Comparison of ENCODE assay signal across 9 cellular contexts in the genomic region with DNA sequence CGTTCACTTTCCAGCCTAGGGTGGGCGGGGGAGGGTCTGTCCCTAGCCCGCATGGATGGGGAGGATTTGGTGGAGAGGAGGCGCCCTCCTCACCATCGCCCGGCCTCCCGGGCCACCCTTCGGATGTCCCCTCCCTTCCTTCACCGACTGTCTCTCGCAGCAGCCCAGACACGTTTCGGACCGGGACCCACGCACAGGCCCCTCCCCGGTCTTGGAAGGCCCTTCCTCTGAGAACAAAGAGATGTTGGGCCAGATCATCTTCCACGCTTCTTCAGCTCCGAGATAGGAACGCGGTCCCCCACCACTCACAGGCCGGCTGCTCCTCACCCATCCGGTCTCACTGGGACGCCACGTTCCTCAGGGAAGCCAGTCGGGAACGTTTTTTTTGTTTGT. TPM values are rescaled to one million over a fixed set of nuclear protein-coding genes. Genes with fewer than 3 reads are reported as not detected.
DNase-seq lines count a peak whose midpoint lies in the region; ATAC-seq, FAIRE-seq and TF ChIP-seq lines count a peak whose summit lies in the region.
"Had no signal": no experiment of that assay in that cellular context is flagged by ENCODE, and none has a peak within 500 bp of the region (broad histone marks: within the 10 kb centered on the region; RNA-seq: fewer than 3 reads in every experiment).

No MANE protein-coding gene starts in this region.

- H2AFZ ChIP-seq in SK-N-SH (ENCODE audit: low read depth) (no peak overlapping the region), HepG2 (ENCODE audit: low read length) (no peak overlapping the region)

- no peak for ATAC-seq in SK-N-SH treated with all-trans-retinoic acid at 6 μM for 48 hours
- ATAC-seq in HepG2 = no peak
- ATAC-seq in GM18519 (IDR thresholded peaks at IDR 0.05; ENCODE audit: low FRiP score, unreplicated experiment) = no peak

- no peak for DNase-seq in SK-N-SH
- DNase-seq in chondrocyte (ENCODE audit: low spot score) = peak; percentile 70
- no peak for DNase-seq in HepG2 (ENCODE audit: low spot score)
- DNase-seq in testis = no peak
- DNase-seq in D341Med (ENCODE audit: low spot score) = no peak
- DNase-seq in GM19240 (ENCODE audit: insufficient read length, low spot score) = no peak

- H3K4me1 ChIP-seq in SK-N-SH (ENCODE audit: control insufficient read depth in 1 of 2, insufficient read depth in 2 of 2, low read depth in 1 of 2, low read length in 1 of 2) (peaks cover 12 to 50% of the 10 kb centered on the region in 2 experiments), HepG2 (ENCODE audit: insufficient read depth, low read length) (peaks cover 37% of the 10 kb centered on the region), testis (peaks cover 42% of the 10 kb centered on the region)

- in situ Hi-C loops in HepG2 (cut with HindIII; ENCODE audit: extremely low pct_ligation_motif_present, low pct_unique_long_range_greater_than_20kb) = loop anchor here (5.0 kb wide), 1 partner anchor 99 kb away; no protein-coding TSS in a partner anchor

- CTCF ChIA-PET in SK-N-SH (lab: Yijun Ruan, JAX) = interaction anchor here (1.2 to 10.3 kb wide), 3 partner anchors 44 to 180 kb away, joined by 4 to 219 read pairs (median 8); no protein-coding TSS in a partner anchor
- CTCF ChIA-PET in HepG2 (lab: Yijun Ruan, JAX; ENCODE audit: low intra/inter-chr PET ratio, low total read pairs) = no interaction called here

- H3K4me3 Mint-ChIP-seq in chondrocyte (ENCODE audit: unreplicated experiment) = no peak overlapping the region

- BruUV-seq in HepG2 (replicated peaks; lab: Mats Ljungman, UMichigan) = no TSS peak

- H3K27ac ChIP-seq in SK-N-SH (ENCODE audit: low read depth in 2 of 2, low read length in 1 of 2) (peak overlapping the region in 1 of 2 experiments; percentile 77; a peak in 1 of 4 replicates), HepG2 (ENCODE audit: extremely low read length, insufficient read depth, low read length) (no peak overlapping the region), testis (peak overlapping the region; percentile 26 to 83)

- no peak for FAIRE-seq in HepG2 (lab: Jason Lieb, UNC)
- FAIRE-seq: endometrium had no signal

- H3K9me2 ChIP-seq in SK-N-SH = no peaks in the 10 kb centered on the region

- POLR2A ChIA-PET in SK-N-SH (lab: Yijun Ruan, JAX) = no interaction called here
- POLR2A ChIA-PET in HepG2 (lab: Yijun Ruan, JAX) = no interaction called here

- H3F3A ChIP-seq in SK-N-SH (replicated peaks; ENCODE audit: insufficient read depth) = no peaks in the 10 kb centered on the region

- H3K27ac Mint-ChIP-seq in chondrocyte (ENCODE audit: unreplicated experiment) = peak overlapping the region; percentile 28

- TF ChIP-seq EP300 in SK-N-SH (IDR thresholded peaks at IDR 0.05; ENCODE audit: borderline replicate concordance in 1 of 2, low read depth in 1 of 2, low read length in 1 of 2) = no peak
- TF ChIP-seq EP300 in HepG2 (IDR thresholded peaks at IDR 0.05; ENCODE audit: low read depth in 2 of 2, low read length in 2 of 2) = no peak
- no peak for TF ChIP-seq EP300 in HepG2 (CRISPR knock-in tag; IDR thresholded peaks at IDR 0.05; ENCODE audit: borderline replicate concordance)

- H3K4me2 ChIP-seq in SK-N-SH = peak overlapping the region; percentile 91; the same call in 1 of the 2 replicates
- peak overlapping the region; percentile 99; the same call in 1 of the 2 replicates for H3K4me2 ChIP-seq in HepG2 (ENCODE audit: low read depth, low read length)

- H3K9ac ChIP-seq in SK-N-SH (no peak overlapping the region), HepG2 (ENCODE audit: insufficient read depth, low read depth, low read length) (0 out of 2 replicates have a peak overlapping the region, but pooled peaks have one; percentile 84)

- H3K4me1 Mint-ChIP-seq in chondrocyte (ENCODE audit: low read depth) = peaks cover 39% of the 10 kb centered on the region

- no peaks in the 10 kb centered on the region for H3K9me3 Mint-ChIP-seq in chondrocyte (ENCODE audit: low read depth)

- H3K27me3 Mint-ChIP-seq in chondrocyte (ENCODE audit: low read depth) = no peaks in the 10 kb centered on the region

- TF ChIP-seq RAD21 in SK-N-SH (IDR thresholded peaks at IDR 0.05; ENCODE audit: low read length) (no peak), HepG2 (CRISPR knock-in tag; IDR thresholded peaks at IDR 0.05) (no peak)

- H3K9me3 ChIP-seq in SK-N-SH (no peaks in the 10 kb centered on the region), HepG2 (ENCODE audit: low read length) (no peaks in the 10 kb centered on the region), testis (no peaks in the 10 kb centered on the region)

- H3K36me3 ChIP-seq in SK-N-SH (replicated peaks in 1 of 2; ENCODE audit: control insufficient read depth in 1 of 2, insufficient read depth in 2 of 2, low read length in 1 of 2) (peaks cover 0 to 36% of the 10 kb centered on the region in 2 experiments), HepG2 (replicated peaks in 1 of 2; ENCODE audit: control insufficient read depth in 1 of 2, insufficient read depth in 2 of 2, low read length in 2 of 2) (peaks cover 8 to 18% of the 10 kb centered on the region in 2 experiments; a peak in 4 of 5 replicates), testis (ENCODE audit: low read depth, missing control alignments) (no peaks in the 10 kb centered on the region)

- TF ChIP-seq CTCF in SK-N-SH (IDR thresholded peaks at IDR 0.05) = no peak
- no peak for TF ChIP-seq CTCF in chondrocyte (IDR thresholded peaks at IDR 0.05)
- TF ChIP-seq CTCF in HepG2 (CRISPR knock-in tag; IDR thresholded peaks at IDR 0.05) = no peak
- no peak for TF ChIP-seq CTCF in testis (IDR thresholded peaks at IDR 0.05)

- H4K20me1 ChIP-seq in SK-N-SH (ENCODE audit: insufficient read depth) (peaks cover 10% of the 10 kb centered on the region; the same call in 1 of the 2 replicates), HepG2 (ENCODE audit: insufficient read depth, low read length) (peaks cover 4% of the 10 kb centered on the region)

- intact Hi-C loops in HepG2 (cut with micrococcal nuclease; ENCODE audit: unreplicated experiment) = no loop called here
- intact Hi-C loops in testis (cut with DNase I; ENCODE audit: low total_unique reads) = no loop called here

- H3K4me3 ChIP-seq in SK-N-SH (ENCODE audit: low read depth in 2 of 2, low read length in 1 of 2) (no peak overlapping the region), HepG2 (replicated peaks in 1 of 3; ENCODE audit: insufficient read depth in 1 of 3, low read depth in 2 of 3, low read length in 3 of 3) (peak overlapping the region in 1 of 3 experiments; percentile 96; a peak in 1 of 6 replicates), testis (peak overlapping the region; percentile 66 to 76)

- H3K79me2 ChIP-seq in SK-N-SH (ENCODE audit: insufficient read depth) = peaks cover 43% of the 10 kb centered on the region
- peaks cover 22% of the 10 kb centered on the region for H3K79me2 ChIP-seq in HepG2 (ENCODE audit: insufficient read depth, low read length)

- no peak; a peak in 2 of 4 replicates for TF ChIP-seq POLR2A in HepG2 (IDR thresholded peaks at IDR 0.05; ENCODE audit: insufficient read depth in 1 of 2, low read depth in 2 of 2, low read length in 2 of 2)
- TF ChIP-seq POLR2A in testis (IDR thresholded peaks at IDR 0.05) = no peak

- peaks cover 13% of the 10 kb centered on the region for H3K36me3 Mint-ChIP-seq in chondrocyte (ENCODE audit: low read depth)

- H3K27me3 ChIP-seq in SK-N-SH (ENCODE audit: insufficient read depth) (no peaks in the 10 kb centered on the region), HepG2 (ENCODE audit: control insufficient read depth in 1 of 2, insufficient read depth in 2 of 2, low read length in 2 of 2) (no peaks in the 10 kb centered on the region; a peak in 1 of 5 replicates), testis (no peaks in the 10 kb centered on the region)

- 89% methylated on average over 19 of the region's 25 CpGs for WGBS in SK-N-SH (ENCODE audit: low lambda C conversion rate)
- 90% methylated on average over 23 of the region's 25 CpGs for WGBS in HepG2 (ENCODE audit: low lambda C conversion rate)
- WGBS in testis, 2 donors = 14 to 23% methylated on average over 24 to 25 of the region's 25 CpGs

RNA-seq across cellular contexts. Expression of gene DPM2, which starts 0.6 kb away (rescaled TPM):
- polyA plus RNA-seq in SK-N-SH (2012; rRNA removed) (106 and 117 TPM in 2 replicates), HepG2 (2011; rRNA removed) (35.3 and 38.6 TPM in 2 replicates), testis (ENCODE audit: insufficient read depth, low read depth, low replicate concordance) (46.6 TPM)
- polyA plus RNA-seq in SK-N-SH (2012; cell fraction: cytosol; rRNA removed) = 54.1 and 69.2 TPM in 2 replicates
- polyA plus RNA-seq in SK-N-SH (2012; cell fraction: nucleus; rRNA removed) = 90.7 and 100 TPM in 2 replicates
- total RNA-seq in chondrocyte (26.3 to 28.9 TPM (median 27.8 TPM) in 3 replicates), HepG2 (2016; rRNA removed; fragmentation: Illumina TruSeq; extraction: Trizol) (17.5 and 24.8 TPM in 2 replicates), testis (10 to 100 TPM; 33.5 to 36.4 TPM)
- total RNA-seq in HepG2 (2016; cell fraction: cytosol; rRNA removed; fragmentation: Illumina TruSeq; extraction: Trizol; ENCODE audit: low read depth) = 20.0 and 27.3 TPM in 2 replicates
- 14.9 and 23.0 TPM in 2 replicates for total RNA-seq in HepG2 (2016; cell fraction: insoluble cytoplasmic fraction; rRNA removed; fragmentation: Illumina TruSeq; extraction: Trizol)
- 31.4 and 35.9 TPM in 2 replicates for total RNA-seq in HepG2 (2016; cell fraction: membrane; rRNA removed; fragmentation: Illumina TruSeq; extraction: Trizol)
- 18.6 and 22.0 TPM in 2 replicates for total RNA-seq in HepG2 (2016; cell fraction: nucleus; rRNA removed; fragmentation: Illumina TruSeq; extraction: Trizol)
- 30.5 and 35.2 TPM in 2 replicates for polyA plus RNA-seq in HepG2 (2011; cell fraction: cytosol; rRNA removed)
- polyA plus RNA-seq in HepG2 (2011; cell fraction: nucleus; rRNA removed) = 36.6 and 37.4 TPM in 2 replicates
- polyA plus RNA-seq in HepG2 (2012) = 21.4 and 25.3 TPM in 2 replicates
- 32.5 and 40.9 TPM in 2 replicates for polyA plus RNA-seq in HepG2 (2016; cell fraction: cytosol; fragmentation: Illumina TruSeq; extraction: Trizol; ENCODE audit: low read depth)
- 30.7 and 34.8 TPM in 2 replicates for polyA plus RNA-seq in HepG2 (2016; cell fraction: insoluble cytoplasmic fraction; fragmentation: Illumina TruSeq; extraction: Trizol; ENCODE audit: low read depth)
- polyA plus RNA-seq in HepG2 (2016; cell fraction: membrane; fragmentation: Illumina TruSeq; extraction: Trizol; ENCODE audit: low read depth) = 49.8 and 53.8 TPM in 2 replicates
- polyA plus RNA-seq in HepG2 (2016; cell fraction: nucleus; fragmentation: Illumina TruSeq; extraction: Trizol; ENCODE audit: insufficient read depth, low read depth) = 49.9 and 52.5 TPM in 2 replicates
- 68.5 and 193 TPM in 2 replicates for polyA minus RNA-seq in HepG2 (2011; rRNA and poly(A)+ RNA removed; ENCODE audit: low replicate concordance)
- polyA minus RNA-seq in HepG2 (2011; cell fraction: cytosol; rRNA and poly(A)+ RNA removed) = 12.9 and 15.4 TPM in 2 replicates
- 34.8 and 35.4 TPM in 2 replicates for polyA minus RNA-seq in HepG2 (2011; cell fraction: nucleus; rRNA and poly(A)+ RNA removed)

RNA-seq across cellular contexts. Expression of gene PIP5KL1, which starts 7.7 kb away (rescaled TPM):
- polyA plus RNA-seq in SK-N-SH (2012; rRNA removed) (4.0 and 6.1 TPM in 2 replicates), HepG2 (2011; rRNA removed) (0.44 and 0.49 TPM in 2 replicates), testis (ENCODE audit: insufficient read depth, low read depth, low replicate concordance) (3.9 TPM)
- 1.7 and 2.5 TPM in 2 replicates for polyA plus RNA-seq in SK-N-SH (2012; cell fraction: cytosol; rRNA removed)
- 40.1 and 41.3 TPM in 2 replicates for polyA plus RNA-seq in SK-N-SH (2012; cell fraction: nucleus; rRNA removed)
- total RNA-seq in chondrocyte (1.4 to 4.3 TPM (median 2.7 TPM) in 3 replicates), HepG2 (2016; rRNA removed; fragmentation: Illumina TruSeq; extraction: Trizol) (0.20 TPM in 1 of 2 replicates, not detected in the other), testis (10 to 100 TPM in 1 of 2 donors, 1 to 10 TPM in 1; 8.4 to 10.2 TPM)
- 0.51 TPM in 1 of 2 replicates, not detected in the other for total RNA-seq in HepG2 (2016; cell fraction: cytosol; rRNA removed; fragmentation: Illumina TruSeq; extraction: Trizol; ENCODE audit: low read depth)
- 0.15 TPM in 1 of 2 replicates, not detected in the other for total RNA-seq in HepG2 (2016; cell fraction: insoluble cytoplasmic fraction; rRNA removed; fragmentation: Illumina TruSeq; extraction: Trizol)
- not detected in 2 replicates for total RNA-seq in HepG2 (2016; cell fraction: membrane; rRNA removed; fragmentation: Illumina TruSeq; extraction: Trizol)
- total RNA-seq in HepG2 (2016; cell fraction: nucleus; rRNA removed; fragmentation: Illumina TruSeq; extraction: Trizol) = 0.56 TPM in 1 of 2 replicates, not detected in the other
- 0.17 and 0.32 TPM in 2 replicates for polyA plus RNA-seq in HepG2 (2011; cell fraction: cytosol; rRNA removed)
- polyA plus RNA-seq in HepG2 (2011; cell fraction: nucleus; rRNA removed) = 5.3 and 9.9 TPM in 2 replicates
- 0.32 and 0.67 TPM in 2 replicates for polyA plus RNA-seq in HepG2 (2012)
- 0.24 TPM in 1 of 2 replicates, not detected in the other for polyA plus RNA-seq in HepG2 (2016; cell fraction: cytosol; fragmentation: Illumina TruSeq; extraction: Trizol; ENCODE audit: low read depth)
- polyA plus RNA-seq in HepG2 (2016; cell fraction: insoluble cytoplasmic fraction; fragmentation: Illumina TruSeq; extraction: Trizol; ENCODE audit: low read depth) = not detected in 2 replicates
- not detected in 2 replicates for polyA plus RNA-seq in HepG2 (2016; cell fraction: membrane; fragmentation: Illumina TruSeq; extraction: Trizol; ENCODE audit: low read depth)
- 1.1 TPM in 1 of 2 replicates, not detected in the other for polyA plus RNA-seq in HepG2 (2016; cell fraction: nucleus; fragmentation: Illumina TruSeq; extraction: Trizol; ENCODE audit: insufficient read depth, low read depth)
- 0.72 and 1.4 TPM in 2 replicates for polyA minus RNA-seq in HepG2 (2011; rRNA and poly(A)+ RNA removed; ENCODE audit: low replicate concordance)
- 0.88 TPM in 1 of 2 replicates, not detected in the other for polyA minus RNA-seq in HepG2 (2011; cell fraction: cytosol; rRNA and poly(A)+ RNA removed)
- 1.3 and 2.2 TPM in 2 replicates for polyA minus RNA-seq in HepG2 (2011; cell fraction: nucleus; rRNA and poly(A)+ RNA removed)

RNA-seq across cellular contexts. Expression of gene ST6GALNAC4, which starts 21.5 kb away (rescaled TPM):
- polyA plus RNA-seq in SK-N-SH (2012; rRNA removed) = 28.4 and 30.2 TPM in 2 replicates
- polyA plus RNA-seq in SK-N-SH (2012; cell fraction: cytosol; rRNA removed) = 11.0 and 21.1 TPM in 2 replicates
- 29.1 and 30.8 TPM in 2 replicates for polyA plus RNA-seq in SK-N-SH (2012; cell fraction: nucleus; rRNA removed)
- 22.2 to 25.5 TPM (median 24.4 TPM) in 3 replicates for total RNA-seq in chondrocyte
- 14.8 and 18.8 TPM in 2 replicates for total RNA-seq in HepG2 (2016; rRNA removed; fragmentation: Illumina TruSeq; extraction: Trizol)
- 35.6 and 43.0 TPM in 2 replicates for total RNA-seq in HepG2 (2016; cell fraction: cytosol; rRNA removed; fragmentation: Illumina TruSeq; extraction: Trizol; ENCODE audit: low read depth)
- total RNA-seq in HepG2 (2016; cell fraction: insoluble cytoplasmic fraction; rRNA removed; fragmentation: Illumina TruSeq; extraction: Trizol) = 13.0 and 19.7 TPM in 2 replicates
- 47.7 and 65.6 TPM in 2 replicates for total RNA-seq in HepG2 (2016; cell fraction: membrane; rRNA removed; fragmentation: Illumina TruSeq; extraction: Trizol)
- 12.8 and 17.5 TPM in 2 replicates for total RNA-seq in HepG2 (2016; cell fraction: nucleus; rRNA removed; fragmentation: Illumina TruSeq; extraction: Trizol)
- polyA plus RNA-seq in HepG2 (2011; rRNA removed) = 27.7 and 36.4 TPM in 2 replicates
- 26.2 and 47.9 TPM in 2 replicates for polyA plus RNA-seq in HepG2 (2011; cell fraction: cytosol; rRNA removed)
- polyA plus RNA-seq in HepG2 (2011; cell fraction: nucleus; rRNA removed) = 41.2 and 43.3 TPM in 2 replicates
- polyA plus RNA-seq in HepG2 (2012) = 14.8 and 21.6 TPM in 2 replicates
- 55.5 and 75.3 TPM in 2 replicates for polyA plus RNA-seq in HepG2 (2016; cell fraction: cytosol; fragmentation: Illumina TruSeq; extraction: Trizol; ENCODE audit: low read depth)
- polyA plus RNA-seq in HepG2 (2016; cell fraction: insoluble cytoplasmic fraction; fragmentation: Illumina TruSeq; extraction: Trizol; ENCODE audit: low read depth) = 20.6 and 23.9 TPM in 2 replicates
- polyA plus RNA-seq in HepG2 (2016; cell fraction: membrane; fragmentation: Illumina TruSeq; extraction: Trizol; ENCODE audit: low read depth) = 69.4 and 78.8 TPM in 2 replicates
- polyA plus RNA-seq in HepG2 (2016; cell fraction: nucleus; fragmentation: Illumina TruSeq; extraction: Trizol; ENCODE audit: insufficient read depth, low read depth) = 25.2 and 32.3 TPM in 2 replicates
- 74.4 and 118 TPM in 2 replicates for polyA minus RNA-seq in HepG2 (2011; rRNA and poly(A)+ RNA removed; ENCODE audit: low replicate concordance)
- polyA minus RNA-seq in HepG2 (2011; cell fraction: cytosol; rRNA and poly(A)+ RNA removed) = 40.0 and 42.1 TPM in 2 replicates
- 15.6 and 17.8 TPM in 2 replicates for polyA minus RNA-seq in HepG2 (2011; cell fraction: nucleus; rRNA and poly(A)+ RNA removed)
- 10 to 100 TPM; 18.8 to 24.7 TPM for total RNA-seq in testis
- 10.3 TPM for polyA plus RNA-seq in testis (ENCODE audit: insufficient read depth, low read depth, low replicate concordance)

RNA-seq across cellular contexts. Expression of gene ST6GALNAC6, which starts 38.9 kb away (rescaled TPM):
- polyA plus RNA-seq in SK-N-SH (2012; rRNA removed) = 34.8 and 47.5 TPM in 2 replicates
- 15.2 and 27.6 TPM in 2 replicates for polyA plus RNA-seq in SK-N-SH (2012; cell fraction: cytosol; rRNA removed)
- polyA plus RNA-seq in SK-N-SH (2012; cell fraction: nucleus; rRNA removed) = 38.6 and 69.7 TPM in 2 replicates
- 45.5 to 54.3 TPM (median 47.5 TPM) in 3 replicates for total RNA-seq in chondrocyte
- 16.7 and 18.5 TPM in 2 replicates for total RNA-seq in HepG2 (2016; rRNA removed; fragmentation: Illumina TruSeq; extraction: Trizol)
- 13.5 and 13.9 TPM in 2 replicates for total RNA-seq in HepG2 (2016; cell fraction: cytosol; rRNA removed; fragmentation: Illumina TruSeq; extraction: Trizol; ENCODE audit: low read depth)
- total RNA-seq in HepG2 (2016; cell fraction: insoluble cytoplasmic fraction; rRNA removed; fragmentation: Illumina TruSeq; extraction: Trizol) = 11.7 and 18.2 TPM in 2 replicates
- total RNA-seq in HepG2 (2016; cell fraction: membrane; rRNA removed; fragmentation: Illumina TruSeq; extraction: Trizol) = 42.0 and 46.1 TPM in 2 replicates
- total RNA-seq in HepG2 (2016; cell fraction: nucleus; rRNA removed; fragmentation: Illumina TruSeq; extraction: Trizol) = 13.4 and 15.1 TPM in 2 replicates
- 65.4 and 103 TPM in 2 replicates for polyA plus RNA-seq in HepG2 (2011; rRNA removed)
- 63.0 and 69.3 TPM in 2 replicates for polyA plus RNA-seq in HepG2 (2011; cell fraction: cytosol; rRNA removed)
- 134 and 138 TPM in 2 replicates for polyA plus RNA-seq in HepG2 (2011; cell fraction: nucleus; rRNA removed)
- polyA plus RNA-seq in HepG2 (2012) = 36.1 and 53.0 TPM in 2 replicates
- polyA plus RNA-seq in HepG2 (2016; cell fraction: cytosol; fragmentation: Illumina TruSeq; extraction: Trizol; ENCODE audit: low read depth) = 33.4 and 37.1 TPM in 2 replicates
- 18.0 and 19.3 TPM in 2 replicates for polyA plus RNA-seq in HepG2 (2016; cell fraction: insoluble cytoplasmic fraction; fragmentation: Illumina TruSeq; extraction: Trizol; ENCODE audit: low read depth)
- polyA plus RNA-seq in HepG2 (2016; cell fraction: membrane; fragmentation: Illumina TruSeq; extraction: Trizol; ENCODE audit: low read depth) = 54.8 and 59.0 TPM in 2 replicates
- 32.9 and 35.5 TPM in 2 replicates for polyA plus RNA-seq in HepG2 (2016; cell fraction: nucleus; fragmentation: Illumina TruSeq; extraction: Trizol; ENCODE audit: insufficient read depth, low read depth)
- polyA minus RNA-seq in HepG2 (2011; rRNA and poly(A)+ RNA removed; ENCODE audit: low replicate concordance) = 41.6 and 91.9 TPM in 2 replicates
- polyA minus RNA-seq in HepG2 (2011; cell fraction: cytosol; rRNA and poly(A)+ RNA removed) = 15.4 and 21.1 TPM in 2 replicates
- 22.4 and 22.6 TPM in 2 replicates for polyA minus RNA-seq in HepG2 (2011; cell fraction: nucleus; rRNA and poly(A)+ RNA removed)
- 10 to 100 TPM; 46.3 to 70.3 TPM for total RNA-seq in testis
- polyA plus RNA-seq in testis (ENCODE audit: insufficient read depth, low read depth, low replicate concordance) = 43.0 TPM

RNA-seq across cellular contexts. Expression of gene EEIG1, which starts 42.5 kb away (rescaled TPM):
- polyA plus RNA-seq in SK-N-SH (2012; rRNA removed) (17.9 and 26.2 TPM in 2 replicates), HepG2 (2011; rRNA removed) (25.2 and 30.1 TPM in 2 replicates), testis (ENCODE audit: insufficient read depth, low read depth, low replicate concordance) (75.7 TPM)
- 15.9 and 18.6 TPM in 2 replicates for polyA plus RNA-seq in SK-N-SH (2012; cell fraction: cytosol; rRNA removed)
- 32.9 and 55.0 TPM in 2 replicates for polyA plus RNA-seq in SK-N-SH (2012; cell fraction: nucleus; rRNA removed)
- total RNA-seq in chondrocyte (39.4 to 63.0 TPM (median 61.8 TPM) in 3 replicates), HepG2 (2016; rRNA removed; fragmentation: Illumina TruSeq; extraction: Trizol) (16.1 and 16.6 TPM in 2 replicates), testis (100 to 1,000 TPM; 119 to 129 TPM)
- total RNA-seq in HepG2 (2016; cell fraction: cytosol; rRNA removed; fragmentation: Illumina TruSeq; extraction: Trizol; ENCODE audit: low read depth) = 10.4 and 11.3 TPM in 2 replicates
- total RNA-seq in HepG2 (2016; cell fraction: insoluble cytoplasmic fraction; rRNA removed; fragmentation: Illumina TruSeq; extraction: Trizol) = 12.3 and 17.2 TPM in 2 replicates
- total RNA-seq in HepG2 (2016; cell fraction: membrane; rRNA removed; fragmentation: Illumina TruSeq; extraction: Trizol) = 21.5 and 21.9 TPM in 2 replicates
- total RNA-seq in HepG2 (2016; cell fraction: nucleus; rRNA removed; fragmentation: Illumina TruSeq; extraction: Trizol) = 20.0 and 24.0 TPM in 2 replicates
- polyA plus RNA-seq in HepG2 (2011; cell fraction: cytosol; rRNA removed) = 19.7 and 22.7 TPM in 2 replicates
- 108 and 126 TPM in 2 replicates for polyA plus RNA-seq in HepG2 (2011; cell fraction: nucleus; rRNA removed)
- polyA plus RNA-seq in HepG2 (2012) = 22.5 and 36.8 TPM in 2 replicates
- polyA plus RNA-seq in HepG2 (2016; cell fraction: cytosol; fragmentation: Illumina TruSeq; extraction: Trizol; ENCODE audit: low read depth) = 3.8 and 4.2 TPM in 2 replicates
- polyA plus RNA-seq in HepG2 (2016; cell fraction: insoluble cytoplasmic fraction; fragmentation: Illumina TruSeq; extraction: Trizol; ENCODE audit: low read depth) = 24.1 and 30.7 TPM in 2 replicates
- polyA plus RNA-seq in HepG2 (2016; cell fraction: membrane; fragmentation: Illumina TruSeq; extraction: Trizol; ENCODE audit: low read depth) = 16.7 and 17.4 TPM in 2 replicates
- polyA plus RNA-seq in HepG2 (2016; cell fraction: nucleus; fragmentation: Illumina TruSeq; extraction: Trizol; ENCODE audit: insufficient read depth, low read depth) = 72.4 and 76.1 TPM in 2 replicates
- polyA minus RNA-seq in HepG2 (2011; rRNA and poly(A)+ RNA removed; ENCODE audit: low replicate concordance) = 25.3 and 40.6 TPM in 2 replicates
- 8.3 and 11.4 TPM in 2 replicates for polyA minus RNA-seq in HepG2 (2011; cell fraction: cytosol; rRNA and poly(A)+ RNA removed)
- 25.0 and 25.4 TPM in 2 replicates for polyA minus RNA-seq in HepG2 (2011; cell fraction: nucleus; rRNA and poly(A)+ RNA removed)

Comparison
In these comparisons a context has a peak if more than half of its experiments do, and no peak if none do; other contexts are left out.
1. H3K4me3 ChIP-seq: peak in testis (2 of 2); none in SK-N-SH (0 of 2).
2. Of the 25 proteins assayed by ChIP-seq in both HepG2 and SK-N-SH: peak only in HepG2: POLR2AphosphoS5; only in SK-N-SH: none; in both: none; in neither: 24.